ENCODE assay signal across 15 cellular contexts in the genomic region with DNA sequence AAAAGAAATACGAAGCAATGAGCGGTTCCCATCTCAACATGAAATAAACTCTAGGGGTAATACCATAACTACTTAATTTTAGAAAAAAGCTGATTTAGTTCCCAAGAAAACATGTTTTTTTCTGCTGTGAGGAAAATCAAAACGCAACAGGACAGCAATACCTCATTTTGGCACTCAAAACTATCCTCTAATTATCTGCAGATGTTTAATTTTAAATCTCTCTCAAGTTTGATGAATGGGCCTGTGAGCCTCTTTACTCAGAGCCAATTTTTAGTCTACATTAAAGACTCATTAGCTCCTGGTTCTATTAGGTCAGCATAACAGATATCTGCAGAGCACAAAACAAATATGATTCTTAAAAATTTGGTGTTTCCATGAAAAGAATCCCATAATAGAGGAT.
"Had no signal": no experiment of that assay in that cellular context is flagged by ENCODE, and none has a peak within 500 bp of the region (broad histone marks: within the 10 kb centered on the region; RNA-seq: fewer than 3 reads in every experiment).

No MANE protein-coding gene starts in this region.

- H3K9me3 ChIP-seq: right lobe of liver, spleen, stomach, testis, upper lobe of right lung had no signal

- H3K27me3 Mint-ChIP-seq: activated T-helper 17 cell treated with anti-CD3 and anti-CD28 coated beads, Interleukin-2, amount 50 U/mL, for 72 hours; progenitor cell of endocrine pancreas had no signal

- H2AFZ ChIP-seq: hepatocyte had no signal

- H3K4me3 Mint-ChIP-seq: activated T-helper 17 cell treated with anti-CD3 and anti-CD28 coated beads, Interleukin-2, amount 50 U/mL, for 72 hours; T-helper 2 cell treated with Interferon-gamma antibody and Interleukin-4, amounts not matched to agents 5 μg/mL and 100 μg/mL, for 36 hours had no signal

- H3K9me3 Mint-ChIP-seq: T-helper 2 cell treated with Interferon-gamma antibody and Interleukin-4, amounts not matched to agents 5 μg/mL and 100 μg/mL, for 36 hours had no signal

- ATAC-seq: activated T-helper 17 cell treated with anti-CD3 and anti-CD28 coated beads, Interleukin-2, amount 50 U/mL, for 72 hours; left lobe of liver; right lobe of liver; upper lobe of right lung had no signal

- H3K27ac ChIP-seq: hepatocyte, right lobe of liver, spleen, stomach, testis, upper lobe of right lung had no signal

- H3K4me1 ChIP-seq: right lobe of liver, testis, upper lobe of right lung had no signal

- H3K27me3 ChIP-seq: hepatocyte, right lobe of liver, spleen, stomach, testis, upper lobe of right lung had no signal

- DNase-seq: activated CD4-positive, alpha-beta T cell treated with anti-CD3 and anti-CD28 coated beads, Interleukin-2, amount 50 U/mL, for 1 hour; activated CD8-positive, alpha-beta memory T cell treated with anti-CD3 and anti-CD28 coated beads for 24 hours; activated naive CD4-positive, alpha-beta T cell treated with Interleukin-2 at 50 U/mL for 16 hours; aorta; dermis blood vessel endothelial cell; right lobe of liver; spleen; stomach; testis; upper lobe of right lung had no signal

- H3K4me2 ChIP-seq: hepatocyte had no signal

- H3K4me3 ChIP-seq: hepatocyte, right lobe of liver, spleen, stomach, testis, upper lobe of right lung had no signal

- H3K36me3 ChIP-seq: right lobe of liver, upper lobe of right lung had no signal

- H3K27ac Mint-ChIP-seq: activated T-helper 17 cell treated with anti-CD3 and anti-CD28 coated beads, Interleukin-2, amount 50 U/mL, for 72 hours; progenitor cell of endocrine pancreas; T-helper 2 cell treated with Interferon-gamma antibody and Interleukin-4, amounts not matched to agents 5 μg/mL and 100 μg/mL, for 36 hours had no signal
